Comparison of ENCODE assay signal across 21 cellular contexts in the genomic region with DNA sequence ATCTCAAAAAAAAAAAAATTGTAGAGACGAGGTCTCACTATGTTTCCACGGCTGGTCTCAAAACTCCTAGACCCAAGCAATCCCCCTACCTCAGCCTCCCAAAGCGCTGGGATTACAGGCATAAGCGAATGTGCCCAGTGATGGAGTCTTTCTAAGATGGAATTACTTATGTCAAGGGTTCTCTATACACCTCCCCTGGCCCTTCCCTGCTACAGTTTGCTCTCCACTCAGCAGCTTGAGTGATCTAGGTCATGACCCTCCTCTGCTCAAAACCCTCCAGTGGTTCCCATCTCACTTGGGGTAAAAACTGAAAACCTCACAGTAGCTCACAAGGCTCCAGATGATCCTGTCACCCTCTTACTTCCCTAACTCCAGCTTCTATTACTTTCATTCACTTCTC. TPM values are rescaled to one million over a fixed set of nuclear protein-coding genes. Genes with fewer than 3 reads are reported as not detected.
DNase-seq lines count a peak whose midpoint lies in the region; ATAC-seq, FAIRE-seq and TF ChIP-seq lines count a peak whose summit lies in the region.
"Had no signal": no experiment of that assay in that cellular context is flagged by ENCODE, and none has a peak within 500 bp of the region (broad histone marks: within the 10 kb centered on the region; RNA-seq: fewer than 3 reads in every experiment).

No MANE protein-coding gene starts in this region.

- TF ChIP-seq POLR2A in K562 (conservative IDR thresholded peaks at IDR 0.05) (no peak), H54 (IDR thresholded peaks at IDR 0.05; ENCODE audit: low read depth, low read length) (no peak)

- FAIRE-seq in K562 (lab: Jason Lieb, UNC) = no peak
- FAIRE-seq in H54 (lab: Jason Lieb, UNC) = no peak
- FAIRE-seq: A549, RCC 7860 had no signal

- H3K4me1 ChIP-seq in CD8-positive, alpha-beta T cell (ENCODE audit: insufficient read depth, low read length) = peaks cover 24% of the 10 kb centered on the region
- peaks cover 17 to 28% of the 10 kb centered on the region in 2 experiments; a peak in 4 of 5 replicates for H3K4me1 ChIP-seq in K562 (replicated peaks in 1 of 2; ENCODE audit: control insufficient read depth in 2 of 2, insufficient read depth in 2 of 2, low read length in 2 of 2)

- H3K36me3 ChIP-seq in CD8-positive, alpha-beta T cell (ENCODE audit: insufficient read depth, low read length) = no peaks in the 10 kb centered on the region
- peaks cover 11% of the 10 kb centered on the region; the same call in 2 of the 3 replicates for H3K36me3 ChIP-seq in K562 (ENCODE audit: control insufficient read depth, insufficient read depth, low read length)

- TF ChIP-seq RAD21 in K562 (CRISPR knock-in tag; conservative IDR thresholded peaks at IDR 0.05 in 1 of 2, IDR thresholded peaks at IDR 0.05 in 1 of 2) = no peak

- in situ Hi-C loops in K562 (cut with MboI) = no loop called here

- H3K9me3 ChIP-seq in CD8-positive, alpha-beta T cell (ENCODE audit: low read length) = no peaks in the 10 kb centered on the region
- no peaks in the 10 kb centered on the region for H3K9me3 ChIP-seq in K562 (replicated peaks; ENCODE audit: control insufficient read depth, insufficient read depth, low read depth, low read length)
- H3K9me3 ChIP-seq: A549, BLaER1 had no signal

- TF ChIP-seq EP300 in K562 (IDR thresholded peaks at IDR 0.05; ENCODE audit: low read length) = no peak

- H3K27ac Mint-ChIP-seq in CD8-positive, alpha-beta T cell = peak overlapping the region; percentile 16
- no peak overlapping the region for H3K27ac Mint-ChIP-seq in progenitor cell of endocrine pancreas

- H3K9me1 ChIP-seq in K562 (ENCODE audit: control insufficient read depth, insufficient read depth, low read length) = no peaks in the 10 kb centered on the region

- 64% methylated on average over 4 of the region's 4 CpGs for WGBS in K562 (ENCODE audit: insufficient coverage, low coverage, missing lambda C conversion rate)

- CTCF ChIA-PET in CD8-positive, alpha-beta T cell (lab: Charles Lee) = interaction anchor here (0.7 to 3.3 kb wide), 4 partner anchors 32 to 276 kb away, joined by 3 to 22 read pairs (median 14); no protein-coding TSS in a partner anchor
- CTCF ChIA-PET in K562 (lab: Yijun Ruan, JAX; ENCODE audit: low intra/inter-chr PET ratio) = no interaction called here

- no peaks in the 10 kb centered on the region for H3K27me3 ChIP-seq in CD8-positive, alpha-beta T cell (ENCODE audit: insufficient read depth, low read length)
- H3K27me3 ChIP-seq in K562 (ENCODE audit: control insufficient read depth in 2 of 2, insufficient read depth in 2 of 2, low read length in 2 of 2) = no peaks in the 10 kb centered on the region; a peak in 1 of 5 replicates
- H3K27me3 ChIP-seq: BLaER1 had no signal

- no peak overlapping the region for H3K27ac ChIP-seq in CD8-positive, alpha-beta T cell (ENCODE audit: low read depth, low read length)
- H3K27ac ChIP-seq in K562 (ENCODE audit: extremely low read depth, low read depth, low read length) = no peak overlapping the region
- H3K27ac ChIP-seq: A549, BLaER1 had no signal

- H3K4me2 ChIP-seq in K562 (ENCODE audit: insufficient read depth, low read length) = no peak overlapping the region
- H3K4me2 ChIP-seq: A549, BLaER1 had no signal

- H2AFZ ChIP-seq in K562 (ENCODE audit: low read depth, low read length) = peak overlapping the region; percentile 68

- H4K20me1 ChIP-seq in K562 (replicated peaks; ENCODE audit: control insufficient read depth, insufficient read depth, low read length) = no peaks in the 10 kb centered on the region
- H4K20me1 ChIP-seq: BLaER1 had no signal

- no peaks in the 10 kb centered on the region for H3K9me3 Mint-ChIP-seq in CD8-positive, alpha-beta T cell
- H3K9me3 Mint-ChIP-seq in progenitor cell of endocrine pancreas (ENCODE audit: low read depth) = no peaks in the 10 kb centered on the region

- ATAC-seq in CD8-positive, alpha-beta T cell = no peak
- ATAC-seq in K562 (no peak), GM19035 (IDR thresholded peaks at IDR 0.05; ENCODE audit: unreplicated experiment) (no peak), HG02981 (IDR thresholded peaks at IDR 0.05; ENCODE audit: unreplicated experiment) (no peak)
- ATAC-seq: A549, HCT116, Right ventricle myocardium inferior had no signal

- H3K9ac ChIP-seq in K562 (ENCODE audit: insufficient read depth in 1 of 2, low read depth in 2 of 2, low read length in 2 of 2) = no peak overlapping the region
- H3K9ac ChIP-seq: BLaER1 had no signal

- no peaks in the 10 kb centered on the region for H3K27me3 Mint-ChIP-seq in CD8-positive, alpha-beta T cell (ENCODE audit: low read depth)
- H3K27me3 Mint-ChIP-seq in progenitor cell of endocrine pancreas = peaks cover 29% of the 10 kb centered on the region

- H3K4me3 Mint-ChIP-seq in CD8-positive, alpha-beta T cell = no peak overlapping the region
- peak overlapping the region; percentile 14 for H3K4me3 Mint-ChIP-seq in progenitor cell of endocrine pancreas (ENCODE audit: low read depth)

- TF ChIP-seq CTCF in CD8-positive, alpha-beta T cell (IDR thresholded peaks at IDR 0.05) = no peak
- TF ChIP-seq CTCF in K562 (IDR thresholded peaks at IDR 0.05 in 2 of 3, conservative IDR thresholded peaks at IDR 0.05 in 1 of 3; ENCODE audit: insufficient read depth in 2 of 3, low read depth in 1 of 3, low read length in 3 of 3) = no peak
- TF ChIP-seq CTCF in progenitor cell of endocrine pancreas (IDR thresholded peaks at IDR 0.05; ENCODE audit: unreplicated experiment) = no peak

- H3K4me1 Mint-ChIP-seq in CD8-positive, alpha-beta T cell (ENCODE audit: low read depth) = peaks cover 28% of the 10 kb centered on the region
- no peaks in the 10 kb centered on the region for H3K4me1 Mint-ChIP-seq in progenitor cell of endocrine pancreas (ENCODE audit: low read depth)

- DNase-seq in activated effector memory CD4-positive, alpha-beta T cell treated with anti-CD3 and anti-CD28 coated beads, Interleukin-2, amount 50 U/mL, for 16 hours = peak; percentile 45
- no peak for DNase-seq in activated effector memory CD4-positive, alpha-beta T cell treated with Interleukin-2 at 50 U/mL for 16 hours
- DNase-seq in CD8-positive, alpha-beta T cell = no peak
- DNase-seq in K562 (ENCODE audit: extremely low read depth in 1 of 4, low spot score in 3 of 4) (no peak), progenitor cell of endocrine pancreas (ENCODE audit: low spot score, unreplicated experiment) (no peak), H54 (ENCODE audit: insufficient read length, low spot score) (no peak)
- DNase-seq: DMS79, MM.1S, NCI-H1105 treated with DMSO at 0.1 percent for 48 hours, NCI-H1694, NCI-H2081 treated with DMSO at 0.1 percent for 48 hours, NCI-H510A, NCI-H748 treated with DMSO at 0.1 percent for 48 hours had no signal

- H3K36me3 Mint-ChIP-seq in CD8-positive, alpha-beta T cell = peaks cover 3% of the 10 kb centered on the region
- no peaks in the 10 kb centered on the region for H3K36me3 Mint-ChIP-seq in progenitor cell of endocrine pancreas (ENCODE audit: insufficient read depth)

- BruUV-seq in K562 (replicated peaks; lab: Mats Ljungman, UMichigan) = no TSS peak

- H3K79me2 ChIP-seq in K562 (ENCODE audit: control insufficient read depth, insufficient read depth, low read length) = peaks cover 27% of the 10 kb centered on the region

- intact Hi-C loops in CD8-positive, alpha-beta T cell (cut with DNase I, micrococcal nuclease) = no loop called here
- intact Hi-C loops in K562 (cut with micrococcal nuclease) = no loop called here

- H3K4me3 ChIP-seq in CD8-positive, alpha-beta T cell (ENCODE audit: low read depth, low read length) = no peak overlapping the region
- no peak overlapping the region for H3K4me3 ChIP-seq in K562
- H3K4me3 ChIP-seq: A549, BLaER1 had no signal

- POLR2A ChIA-PET in CD8-positive, alpha-beta T cell (lab: Charles Lee) = no interaction called here
- POLR2A ChIA-PET in K562 (lab: Yijun Ruan, JAX) = interaction anchor here (0.6 to 11.2 kb wide), 3 partner anchors 14 to 706 kb away, joined by 3 to 118 read pairs (median 3); no protein-coding TSS in a partner anchor

RNA-seq across cellular contexts. Expression of a gene that starts 1.8 kb away (rescaled TPM):
- 10 to 100 TPM; 19.6 to 26.8 TPM for total RNA-seq in CD8-positive, alpha-beta T cell
- total RNA-seq in K562 (2011; cell fraction: chromatin; rRNA removed; ENCODE audit: low replicate concordance) = 41.0 and 115 TPM in 2 replicates
- total RNA-seq in K562 (2011; cell fraction: nucleolus; rRNA removed) = 111 and 120 TPM in 2 replicates
- total RNA-seq in K562 (2011; cell fraction: nucleoplasm; rRNA removed) = 76.8 and 84.6 TPM in 2 replicates
- total RNA-seq in K562 (2014; rRNA removed) (237 and 302 TPM in 2 replicates), K562 (2014; rRNA removed; fragmentation: Illumina TruSeq; extraction: Trizol) (25.7 and 32.4 TPM in 2 replicates), K562 (2015; rRNA removed; fragmentation: Illumina TruSeq; extraction: Trizol) (67.7 and 68.7 TPM in 2 replicates), K562 (2021) (127 and 140 TPM in 2 replicates), progenitor cell of endocrine pancreas (33.9 and 39.0 TPM in 2 replicates)
- polyA plus RNA-seq in K562 (2011; rRNA removed) (136 and 161 TPM in 2 replicates), K562 (2014; fragmentation: Illumina TruSeq; extraction: Trizol) (48.8 and 72.3 TPM in 2 replicates), K562 (2014; fragmentation: Nextera tagmentation; extraction: Ambion mirVana) (10 to 100 TPM in 1 of 2 experiments, 1 to 10 TPM in 1; 7.3 to 13.9 TPM), K562 (2014; rRNA removed) (300 and 346 TPM in 2 replicates)
- 293 and 491 TPM in 2 replicates for polyA plus RNA-seq in K562 (2011; cell fraction: cytosol; rRNA removed)
- polyA plus RNA-seq in K562 (2011; cell fraction: nucleus; rRNA removed) = 149 and 187 TPM in 2 replicates
- polyA plus RNA-seq in K562 (2012) = 197 and 211 TPM in 2 replicates
- 23.2 and 30.5 TPM in 2 replicates for polyA minus RNA-seq in K562 (2011; rRNA and poly(A)+ RNA removed)
- 26.2 and 27.7 TPM in 2 replicates for polyA minus RNA-seq in K562 (2011; cell fraction: cytosol; rRNA and poly(A)+ RNA removed)
- 26.3 and 34.4 TPM in 2 replicates for polyA minus RNA-seq in K562 (2011; cell fraction: nucleus; rRNA and poly(A)+ RNA removed)

RNA-seq across cellular contexts. Expression of a gene that starts 12.2 kb away (rescaled TPM):
- total RNA-seq in CD8-positive, alpha-beta T cell = under 1 TPM in 1 of 2 experiments, not detected in 1; 0.08 TPM
- total RNA-seq in K562 (2011; cell fraction: chromatin; rRNA removed; ENCODE audit: low replicate concordance) = 0.07 TPM in 1 of 2 replicates, not detected in the other
- total RNA-seq in K562 (2011; cell fraction: nucleolus; rRNA removed) = under 0.01 TPM in 1 of 2 replicates, not detected in the other
- total RNA-seq in K562 (2011; cell fraction: nucleoplasm; rRNA removed) = 0.07 TPM in 1 of 2 replicates, not detected in the other
- total RNA-seq in K562 (2014; rRNA removed) (not detected in 2 replicates), K562 (2014; rRNA removed; fragmentation: Illumina TruSeq; extraction: Trizol) (not detected in 2 replicates), K562 (2015; rRNA removed; fragmentation: Illumina TruSeq; extraction: Trizol) (not detected in 2 replicates), K562 (2021) (not detected in 2 replicates), progenitor cell of endocrine pancreas (1.4 and 1.7 TPM in 2 replicates)
- polyA plus RNA-seq in K562 (2011; rRNA removed) (not detected in 2 replicates), K562 (2014; fragmentation: Illumina TruSeq; extraction: Trizol) (not detected in 2 replicates), K562 (2014; fragmentation: Nextera tagmentation; extraction: Ambion mirVana) (not detected), K562 (2014; rRNA removed) (not detected in 2 replicates)
- polyA plus RNA-seq in K562 (2011; cell fraction: cytosol; rRNA removed) = not detected in 2 replicates
- polyA plus RNA-seq in K562 (2011; cell fraction: nucleus; rRNA removed) = not detected in 2 replicates
- 0.01 TPM in 1 of 2 replicates, not detected in the other for polyA plus RNA-seq in K562 (2012)
- polyA minus RNA-seq in K562 (2011; rRNA and poly(A)+ RNA removed) = not detected in 2 replicates
- not detected in 2 replicates for polyA minus RNA-seq in K562 (2011; cell fraction: cytosol; rRNA and poly(A)+ RNA removed)
- polyA minus RNA-seq in K562 (2011; cell fraction: nucleus; rRNA and poly(A)+ RNA removed) = under 0.01 TPM in 1 of 2 replicates, not detected in the other
- total RNA-seq: SK-MEL-5 had no signal

RNA-seq across cellular contexts. Expression of a gene that starts 49.1 kb away (rescaled TPM):
- 10 to 100 TPM; 72.0 to 77.2 TPM for total RNA-seq in CD8-positive, alpha-beta T cell
- 74.5 and 153 TPM in 2 replicates for total RNA-seq in K562 (2011; cell fraction: chromatin; rRNA removed; ENCODE audit: low replicate concordance)
- 62.1 and 70.9 TPM in 2 replicates for total RNA-seq in K562 (2011; cell fraction: nucleolus; rRNA removed)
- total RNA-seq in K562 (2011; cell fraction: nucleoplasm; rRNA removed) = 62.3 and 69.4 TPM in 2 replicates
- total RNA-seq in K562 (2014; rRNA removed) (6.5 and 8.6 TPM in 2 replicates), K562 (2014; rRNA removed; fragmentation: Illumina TruSeq; extraction: Trizol) (4.1 and 5.8 TPM in 2 replicates), K562 (2015; rRNA removed; fragmentation: Illumina TruSeq; extraction: Trizol) (7.4 and 7.5 TPM in 2 replicates), K562 (2021) (10.0 and 13.4 TPM in 2 replicates), progenitor cell of endocrine pancreas (57.0 and 61.1 TPM in 2 replicates)
- polyA plus RNA-seq in K562 (2011; rRNA removed) (7.0 and 13.5 TPM in 2 replicates), K562 (2014; fragmentation: Illumina TruSeq; extraction: Trizol) (6.2 and 6.6 TPM in 2 replicates), K562 (2014; fragmentation: Nextera tagmentation; extraction: Ambion mirVana) (under 1 TPM; 0.50 to 0.51 TPM), K562 (2014; rRNA removed) (9.7 and 20.7 TPM in 2 replicates)
- polyA plus RNA-seq in K562 (2011; cell fraction: cytosol; rRNA removed) = 5.8 and 6.2 TPM in 2 replicates
- 82.8 and 102 TPM in 2 replicates for polyA plus RNA-seq in K562 (2011; cell fraction: nucleus; rRNA removed)
- polyA plus RNA-seq in K562 (2012) = 10.1 and 29.2 TPM in 2 replicates
- 7.7 and 10.8 TPM in 2 replicates for polyA minus RNA-seq in K562 (2011; rRNA and poly(A)+ RNA removed)
- 3.4 and 6.3 TPM in 2 replicates for polyA minus RNA-seq in K562 (2011; cell fraction: cytosol; rRNA and poly(A)+ RNA removed)
- 18.6 and 30.8 TPM in 2 replicates for polyA minus RNA-seq in K562 (2011; cell fraction: nucleus; rRNA and poly(A)+ RNA removed)

RNA-seq across cellular contexts. Expression of a gene that starts 60.0 kb away (rescaled TPM):
- total RNA-seq in CD8-positive, alpha-beta T cell = 10 to 100 TPM; 26.1 TPM
- 13.7 and 28.2 TPM in 2 replicates for total RNA-seq in K562 (2011; cell fraction: chromatin; rRNA removed; ENCODE audit: low replicate concordance)
- 20.1 and 23.2 TPM in 2 replicates for total RNA-seq in K562 (2011; cell fraction: nucleolus; rRNA removed)
- 23.9 and 30.5 TPM in 2 replicates for total RNA-seq in K562 (2011; cell fraction: nucleoplasm; rRNA removed)
- total RNA-seq in K562 (2014; rRNA removed) = 24.6 and 31.5 TPM in 2 replicates
- 11.1 and 12.6 TPM in 2 replicates for total RNA-seq in K562 (2014; rRNA removed; fragmentation: Illumina TruSeq; extraction: Trizol)
- total RNA-seq in K562 (2015; rRNA removed; fragmentation: Illumina TruSeq; extraction: Trizol) = 19.4 and 20.1 TPM in 2 replicates
- 32.7 and 37.0 TPM in 2 replicates for total RNA-seq in K562 (2021)
- 25.3 and 29.5 TPM in 2 replicates for polyA plus RNA-seq in K562 (2011; rRNA removed)
- polyA plus RNA-seq in K562 (2011; cell fraction: cytosol; rRNA removed) = 39.3 and 67.9 TPM in 2 replicates
- polyA plus RNA-seq in K562 (2011; cell fraction: nucleus; rRNA removed) = 41.4 and 58.3 TPM in 2 replicates
- 35.4 TPM in 2 replicates for polyA plus RNA-seq in K562 (2012)
- 29.8 and 35.8 TPM in 2 replicates for polyA plus RNA-seq in K562 (2014; fragmentation: Illumina TruSeq; extraction: Trizol)
- polyA plus RNA-seq in K562 (2014; fragmentation: Nextera tagmentation; extraction: Ambion mirVana) = 1 to 10 TPM; 2.5 to 2.8 TPM
- polyA plus RNA-seq in K562 (2014; rRNA removed) = 28.4 and 32.2 TPM in 2 replicates
- 16.6 and 31.6 TPM in 2 replicates for polyA minus RNA-seq in K562 (2011; rRNA and poly(A)+ RNA removed)
- polyA minus RNA-seq in K562 (2011; cell fraction: cytosol; rRNA and poly(A)+ RNA removed) = 23.6 and 23.7 TPM in 2 replicates
- polyA minus RNA-seq in K562 (2011; cell fraction: nucleus; rRNA and poly(A)+ RNA removed) = 11.4 and 14.8 TPM in 2 replicates
- 29.1 and 30.3 TPM in 2 replicates for total RNA-seq in progenitor cell of endocrine pancreas
